Comparison of ENCODE assay signal across 17 cellular contexts in genomic region chr1:180920702-180921101, GRCh38. TPM values are rescaled to one million over a fixed set of nuclear protein-coding genes. Genes with fewer than 3 reads are reported as not detected.
DNase-seq lines count a peak whose midpoint lies in the region; ATAC-seq and TF ChIP-seq lines count a peak whose summit lies in the region.
"Had no signal": no experiment of that assay in that cellular context is flagged by ENCODE, and none has a peak within 500 bp of the region (broad histone marks: within the 10 kb centered on the region; RNA-seq: fewer than 3 reads in every experiment).

No MANE protein-coding gene starts in this region.

- H3K36me3 ChIP-seq in left ventricle myocardium inferior: peaks cover 20% of the 10 kb centered on the region
- no peaks in the 10 kb centered on the region for H3K36me3 ChIP-seq in Loucy (ENCODE audit: insufficient read depth, low read length)
- H3K36me3 ChIP-seq in endodermal cell (ENCODE audit: control insufficient read depth, insufficient read depth, low read length): no peaks in the 10 kb centered on the region
- H3K36me3 ChIP-seq in upper lobe of right lung: no peaks in the 10 kb centered on the region

- no peaks in the 10 kb centered on the region for H3K36me3 Mint-ChIP-seq in endodermal cell (ENCODE audit: low read depth)
- no peaks in the 10 kb centered on the region for H3K36me3 Mint-ChIP-seq in activated naive CD8-positive, alpha-beta T cell treated with anti-CD3 and anti-CD28 coated beads for 36 hours
- H3K36me3 Mint-ChIP-seq: naive thymus-derived CD8-positive, alpha-beta T cell had no signal

- H3K27me3 Mint-ChIP-seq in endodermal cell (ENCODE audit: insufficient read depth): no peaks in the 10 kb centered on the region
- peaks cover 12% of the 10 kb centered on the region for H3K27me3 Mint-ChIP-seq in activated naive CD8-positive, alpha-beta T cell treated with anti-CD3 and anti-CD28 coated beads for 36 hours

- H3K4me3 ChIP-seq in left ventricle myocardium inferior: no peak overlapping the region
- no peak overlapping the region for H3K4me3 ChIP-seq in right cardiac atrium (ENCODE audit: low read length)
- H3K4me3 ChIP-seq in Loucy (ENCODE audit: low read length, poor library complexity, severe bottlenecking): no peak overlapping the region
- no peak overlapping the region for H3K4me3 ChIP-seq in endodermal cell (ENCODE audit: low read length)
- H3K4me3 ChIP-seq in upper lobe of right lung: no peak overlapping the region
- H3K4me3 ChIP-seq: body of pancreas, MG63 had no signal

- H3K9ac ChIP-seq in Loucy (ENCODE audit: low read depth, low read length, poor library complexity, severe bottlenecking) (no peak overlapping the region), endodermal cell (ENCODE audit: extremely low read depth, low read length, poor library complexity, severe bottlenecking) (no peak overlapping the region)

- peaks cover 8% of the 10 kb centered on the region for H3K4me1 ChIP-seq in left ventricle myocardium inferior
- H3K4me1 ChIP-seq in right cardiac atrium (ENCODE audit: control insufficient read depth, insufficient read depth, low read length): peaks cover 4% of the 10 kb centered on the region
- H3K4me1 ChIP-seq in Loucy (ENCODE audit: insufficient read depth, low read length, poor library complexity, severe bottlenecking): peaks cover 11% of the 10 kb centered on the region
- peaks cover 20% of the 10 kb centered on the region for H3K4me1 ChIP-seq in endodermal cell (ENCODE audit: control insufficient read depth, insufficient read depth, low read length)
- no peaks in the 10 kb centered on the region for H3K4me1 ChIP-seq in upper lobe of right lung

- intact Hi-C loops in left ventricle myocardium inferior (cut with micrococcal nuclease): no loop called here
- intact Hi-C loops in right cardiac atrium (cut with DNase I): no loop called here
- intact Hi-C loops in upper lobe of right lung (cut with DNase I): no loop called here

- H3K9me3 Mint-ChIP-seq in endodermal cell: no peaks in the 10 kb centered on the region
- H3K9me3 Mint-ChIP-seq in activated naive CD8-positive, alpha-beta T cell treated with anti-CD3 and anti-CD28 coated beads for 36 hours: no peaks in the 10 kb centered on the region
- H3K9me3 Mint-ChIP-seq: activated T-helper 1 cell treated with anti-CD3 and anti-CD28 coated beads, Interleukin-12 subunit alpha, Interleukin-12 subunit beta, Interleukin-2, Interleukin-4 antibody, amounts not matched to agents 30 ng/mL and 10 ng/mL and 1 ng/mL, durations not matched to agents 14 hours and 24 hours and 36 hours; naive thymus-derived CD8-positive, alpha-beta T cell had no signal

- no peaks in the 10 kb centered on the region for H3K9me2 ChIP-seq in Loucy (replicated peaks; ENCODE audit: low read depth, low read length)

- H3K4me3 Mint-ChIP-seq in endodermal cell: no peak overlapping the region
- no peak overlapping the region for H3K4me3 Mint-ChIP-seq in activated naive CD8-positive, alpha-beta T cell treated with anti-CD3 and anti-CD28 coated beads for 36 hours
- H3K4me3 Mint-ChIP-seq: activated T-helper 1 cell treated with anti-CD3 and anti-CD28 coated beads, Interleukin-12 subunit alpha, Interleukin-12 subunit beta, Interleukin-2, Interleukin-4 antibody, amounts not matched to agents 30 ng/mL and 10 ng/mL and 1 ng/mL, durations not matched to agents 14 hours and 24 hours and 36 hours; naive thymus-derived CD8-positive, alpha-beta T cell had no signal

- H3F3A ChIP-seq in Loucy (ENCODE audit: low read depth): no peaks in the 10 kb centered on the region

- H3K9me3 ChIP-seq in left ventricle myocardium inferior (replicated peaks) (no peaks in the 10 kb centered on the region), right cardiac atrium (ENCODE audit: control insufficient read depth, low read length) (no peaks in the 10 kb centered on the region), Loucy (ENCODE audit: insufficient read depth, low read depth, low read length) (no peaks in the 10 kb centered on the region), endodermal cell (ENCODE audit: control insufficient read depth, low read length) (no peaks in the 10 kb centered on the region), upper lobe of right lung (no peaks in the 10 kb centered on the region)
- H3K9me3 ChIP-seq: body of pancreas, MG63 had no signal

- no peak for DNase-seq in left ventricle myocardium inferior
- no peak for DNase-seq in right cardiac atrium
- DNase-seq in endodermal cell: no peak
- no peak for DNase-seq in upper lobe of right lung
- no peak for DNase-seq in activated naive CD8-positive, alpha-beta T cell treated with anti-CD3 and anti-CD28 coated beads for 36 hours
- DNase-seq: activated CD4-positive, alpha-beta T cell treated with anti-CD3 and anti-CD28 coated beads for 1 hour; body of pancreas; C1 segment of cervical spinal cord; MG63; NCI-H524; small intestine had no signal

- 88% methylated on average over 8 of the region's 8 CpGs for WGBS in right cardiac atrium
- WGBS in endodermal cell (ENCODE audit: insufficient coverage in 1 of 2, insufficient read length in 1 of 2), 2 experiments: 91 to 93% methylated on average over 3 to 8 of the region's 8 CpGs

- no peak overlapping the region for H3K4me2 ChIP-seq in Loucy (ENCODE audit: low read depth, low read length, poor library complexity, severe bottlenecking)

- TF ChIP-seq CTCF in left ventricle myocardium inferior (IDR thresholded peaks at IDR 0.05; ENCODE audit: borderline replicate concordance) (peak; percentile 38), Loucy (conservative IDR thresholded peaks at IDR 0.05; ENCODE audit: low read length) (peak; percentile 45), endodermal cell (conservative IDR thresholded peaks at IDR 0.05) (peak; percentile 79), upper lobe of right lung (IDR thresholded peaks at IDR 0.05) (peak; percentile 32)

- no peaks in the 10 kb centered on the region for H3K79me2 ChIP-seq in Loucy (ENCODE audit: insufficient read depth, low read length)

- H3K27ac ChIP-seq in left ventricle myocardium inferior (replicated peaks): no peak overlapping the region
- H3K27ac ChIP-seq in right cardiac atrium (ENCODE audit: low read length): no peak overlapping the region
- H3K27ac ChIP-seq in endodermal cell (ENCODE audit: low read depth, low read length): no peak overlapping the region
- no peak overlapping the region for H3K27ac ChIP-seq in upper lobe of right lung
- H3K27ac ChIP-seq: body of pancreas, epithelial cell of prostate had no signal

- peaks cover 41% of the 10 kb centered on the region for H3K4me1 Mint-ChIP-seq in endodermal cell
- no peaks in the 10 kb centered on the region for H3K4me1 Mint-ChIP-seq in activated naive CD8-positive, alpha-beta T cell treated with anti-CD3 and anti-CD28 coated beads for 36 hours

- H3K27ac Mint-ChIP-seq in endodermal cell: no peak overlapping the region
- H3K27ac Mint-ChIP-seq in activated naive CD8-positive, alpha-beta T cell treated with anti-CD3 and anti-CD28 coated beads for 36 hours: no peak overlapping the region
- H3K27ac Mint-ChIP-seq: activated T-helper 1 cell treated with anti-CD3 and anti-CD28 coated beads, Interleukin-12 subunit alpha, Interleukin-12 subunit beta, Interleukin-2, Interleukin-4 antibody, amounts not matched to agents 30 ng/mL and 10 ng/mL and 1 ng/mL, durations not matched to agents 14 hours and 24 hours and 36 hours; naive thymus-derived CD8-positive, alpha-beta T cell had no signal

- H4K20me1 ChIP-seq in Loucy (ENCODE audit: insufficient read depth, low read length, poor library complexity, severe bottlenecking): no peaks in the 10 kb centered on the region

- no peaks in the 10 kb centered on the region for H3K27me3 ChIP-seq in left ventricle myocardium inferior (ENCODE audit: low read depth)
- H3K27me3 ChIP-seq in right cardiac atrium (ENCODE audit: control insufficient read depth, insufficient read depth): no peaks in the 10 kb centered on the region
- no peaks in the 10 kb centered on the region for H3K27me3 ChIP-seq in Loucy (ENCODE audit: insufficient read depth, low read length, poor library complexity, severe bottlenecking)
- no peaks in the 10 kb centered on the region for H3K27me3 ChIP-seq in endodermal cell (ENCODE audit: control insufficient read depth, insufficient read depth, low read length, poor library complexity, severe bottlenecking)
- no peaks in the 10 kb centered on the region for H3K27me3 ChIP-seq in upper lobe of right lung
- H3K27me3 ChIP-seq: body of pancreas, MG63 had no signal

- ATAC-seq in right cardiac atrium: no peak
- no peak for ATAC-seq in upper lobe of right lung
- no peak for ATAC-seq in HG02938 (IDR thresholded peaks at IDR 0.05; ENCODE audit: unreplicated experiment)
- ATAC-seq in GM18498 (IDR thresholded peaks at IDR 0.05; ENCODE audit: unreplicated experiment): no peak
- ATAC-seq: body of pancreas; naive thymus-derived CD8-positive, alpha-beta T cell had no signal

- H2AFZ ChIP-seq in Loucy (ENCODE audit: low read length): no peak overlapping the region

RNA-seq across cellular contexts. Expression of gene KIAA1614, which starts 8.0 kb away (rescaled TPM):
- total RNA-seq in left ventricle myocardium inferior (9.1 TPM), right cardiac atrium (10 to 100 TPM; 10.2 to 16.6 (median 12.0) TPM), endodermal cell (1 to 10 TPM; 3.3 to 5.8 TPM), upper lobe of right lung (5.5 TPM)
- 11.6 TPM for polyA plus RNA-seq in right cardiac atrium
- polyA plus RNA-seq in endodermal cell (2013, experiment 1 of 2): 1.2 TPM
- polyA plus RNA-seq in endodermal cell (2013, experiment 2 of 2): 1.3 TPM
- total RNA-seq in activated naive CD8-positive, alpha-beta T cell treated with anti-CD3 and anti-CD28 coated beads for 36 hours: under 1 TPM in 1 of 2 experiments, not detected in 1; 0.08 TPM
